In genomic region chr19:1843116-1843515, GRCh38 we compare ENCODE assay signal across 24 cellular contexts.
"Had no signal": no experiment of that assay in that cellular context is flagged by ENCODE, and none has a peak within 500 bp of the region (broad histone marks: within the 10 kb centered on the region; RNA-seq: fewer than 3 reads in every experiment).

No MANE protein-coding gene starts in this region.

- H3K27ac Mint-ChIP-seq: activated naive CD8-positive, alpha-beta T cell; memory B cell; T-cell had no signal

- H3K4me3 Mint-ChIP-seq: activated naive CD8-positive, alpha-beta T cell; memory B cell had no signal

- H3K27ac ChIP-seq: ascending aorta, brain microvascular endothelial cell, coronary artery, esophagus muscularis mucosa, parathyroid adenoma, upper lobe of right lung, WERI-Rb-1 had no signal

- H2AFZ ChIP-seq: parathyroid adenoma had no signal

- H3K4me3 ChIP-seq: adrenal gland, ascending aorta, coronary artery, esophagus muscularis mucosa, gastrocnemius medialis, upper lobe of right lung had no signal

- H3K9me3 Mint-ChIP-seq: memory B cell, nephron, T-cell had no signal

- H3K36me3 ChIP-seq: adrenal gland, brain microvascular endothelial cell, gastrocnemius medialis, upper lobe of right lung had no signal

- H3K36me3 Mint-ChIP-seq: activated naive CD8-positive, alpha-beta T cell; T-cell had no signal

- ATAC-seq: gastrocnemius medialis, left colon, right cardiac atrium, T-cell, upper lobe of right lung had no signal

- H3K9me3 ChIP-seq: adrenal gland, ascending aorta, esophagus muscularis mucosa, gastrocnemius medialis, upper lobe of right lung had no signal

- H3K27me3 ChIP-seq: adrenal gland, ascending aorta, brain microvascular endothelial cell, esophagus muscularis mucosa, gastrocnemius medialis, upper lobe of right lung had no signal

- H3K9ac ChIP-seq: parathyroid adenoma had no signal

- DNase-seq: activated CD4-positive, alpha-beta T cell treated with anti-CD3 and anti-CD28 coated beads for 1 hour; activated gamma-delta T cell treated with Interleukin-2 at 50 U/mL for 16 hours; activated T-cell treated with anti-CD3 and anti-CD28 coated beads, Interleukin-2, amount 50 U/mL, for 1 hour; adrenal gland; brain microvascular endothelial cell; gastrocnemius medialis; hypothalamus; islet precursor cell; left colon; nucleus accumbens; small intestine; stimulated activated CD4-positive, alpha-beta T cell treated with anti-CD3 and anti-CD28 coated beads, Interleukin-15, amount 100 ng/mL, for 24 hours; stimulated activated naive CD4-positive, alpha-beta T cell; T-cell; upper lobe of right lung; WERI-Rb-1 had no signal

- H3K27me3 Mint-ChIP-seq: activated naive CD8-positive, alpha-beta T cell; memory B cell; T-cell had no signal
